16 cellular contexts compared by ENCODE assay signal in genomic region chr4:107213410-107213809, GRCh38.
DNase-seq lines count a peak whose midpoint lies in the region; TF ChIP-seq lines count a peak whose summit lies in the region.
"Had no signal": no experiment of that assay in that cellular context is flagged by ENCODE, and none has a peak within 500 bp of the region (broad histone marks: within the 10 kb centered on the region; RNA-seq: fewer than 3 reads in every experiment).

No MANE protein-coding gene starts in this region.

- H3K36me3 ChIP-seq in ascending aorta = no peaks in the 10 kb centered on the region
- H3K36me3 ChIP-seq: HAP-1 had no signal

- H3K9me3 ChIP-seq in ascending aorta = no peaks in the 10 kb centered on the region
- H3K9me3 ChIP-seq: HAP-1 had no signal

- H3K4me3 ChIP-seq in fibroblast of villous mesenchyme (ENCODE audit: low read depth, low read length) = no peak overlapping the region
- no peak overlapping the region for H3K4me3 ChIP-seq in ascending aorta
- H3K4me3 ChIP-seq: HAP-1 had no signal

- intact Hi-C loops in ascending aorta (cut with DNase I) = no loop called here

- POLR2A ChIA-PET in RWPE1 (lab: Yijun Ruan, JAX; ENCODE audit: low non-redundant PET) = no interaction called here

- H3K27me3 ChIP-seq in ascending aorta = no peaks in the 10 kb centered on the region

- H3K27ac ChIP-seq in RWPE1 = no peak overlapping the region
- no peak overlapping the region for H3K27ac ChIP-seq in ascending aorta

- H3K4me1 ChIP-seq in ascending aorta = no peaks in the 10 kb centered on the region
- H3K4me1 ChIP-seq: HAP-1 had no signal

- TF ChIP-seq CTCF in fibroblast of villous mesenchyme (IDR thresholded peaks at IDR 0.05; ENCODE audit: insufficient read depth, low read depth, low read length) (no peak), RWPE1 (conservative IDR thresholded peaks at IDR 0.05; ENCODE audit: low read depth) (no peak), ascending aorta (IDR thresholded peaks at IDR 0.05) (no peak)

- DNase-seq in AG08395 (ENCODE audit: low spot score) = peak; percentile 37
- peak; percentile 27 for DNase-seq in GM04503 (ENCODE audit: low read depth)
- peak; percentile 93 for DNase-seq in RPMI7951 (ENCODE audit: low read depth)
- peak; percentile 13 for DNase-seq in fibroblast of villous mesenchyme (ENCODE audit: low read depth)
- no peak for DNase-seq in RWPE1 (ENCODE audit: low spot score)
- DNase-seq in stimulated activated CD4-positive, alpha-beta T cell treated with anti-CD3 and anti-CD28 coated beads, Interleukin-4, amount 100 ng/mL, for 4 hours = no peak
- no peak for DNase-seq in GF-D8 (lab: John Stamatoyannopoulos, UW)
- no peak for DNase-seq in ascending aorta (ENCODE audit: low spot score in 2 of 2)
- DNase-seq: Calu3; CD4-positive, CD25-positive, alpha-beta regulatory T cell; DMS79 treated with DMSO at 0.1 percent for 48 hours; NCI-H345; NCI-H748 treated with DMSO at 0.1 percent for 48 hours; SHP77; SW 1271 had no signal

- CTCF ChIA-PET in RWPE1 (lab: Yijun Ruan, JAX) = no interaction called here

Comparison
In these comparisons a context has a peak if more than half of its experiments do, and no peak if none do; other contexts are left out.
1. DNase-seq: peak in AG08395 (single experiment), GM04503 (single experiment), RPMI7951 (single experiment) and fibroblast of villous mesenchyme (single experiment); none in RWPE1 (single experiment), stimulated activated CD4-positive, alpha-beta T cell treated with anti-CD3 and anti-CD28 coated beads, Interleukin-4, amount 100 ng/mL, for 4 hours (0 of 2), GF-D8 (single experiment) and ascending aorta (0 of 2).